Comparison of ENCODE assay signal across 20 cellular contexts in the genomic region with DNA sequence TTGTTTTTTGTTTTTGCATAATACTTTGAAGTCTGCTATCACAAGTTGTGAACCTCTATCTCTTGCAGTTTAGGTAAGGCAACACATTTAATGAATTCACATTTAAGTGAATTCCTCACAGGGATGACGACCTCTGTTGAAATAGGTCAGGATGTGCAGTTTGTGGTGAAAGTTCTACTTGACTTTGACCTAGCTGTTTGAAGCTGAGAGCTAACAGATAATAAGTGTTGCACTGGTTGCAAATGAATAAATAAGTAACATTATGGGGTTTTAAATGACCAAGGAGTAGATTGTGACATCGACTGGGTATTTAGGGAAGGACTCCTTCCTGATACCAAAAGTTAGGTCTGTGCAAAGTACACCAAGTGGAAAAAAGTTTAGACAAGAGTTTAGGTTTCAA. TPM values are rescaled to one million over a fixed set of nuclear protein-coding genes. Genes with fewer than 3 reads are reported as not detected.
DNase-seq lines count a peak whose midpoint lies in the region; ATAC-seq and TF ChIP-seq lines count a peak whose summit lies in the region.
"Had no signal": no experiment of that assay in that cellular context is flagged by ENCODE, and none has a peak within 500 bp of the region (broad histone marks: within the 10 kb centered on the region; RNA-seq: fewer than 3 reads in every experiment).

No MANE protein-coding gene starts in this region.

- H3K4me2 ChIP-seq in mesenchymal stem cell (ENCODE audit: low read length, poor library complexity, severe bottlenecking): no peak overlapping the region

- POLR2A ChIA-PET in CD8-positive, alpha-beta T cell (lab: Charles Lee): no interaction called here
- POLR2A ChIA-PET in activated CD8-positive, alpha-beta T cell treated with anti-CD3 and anti-CD28 coated beads for 36 hours (lab: Charles Lee): no interaction called here

- no peak overlapping the region for H3K18ac ChIP-seq in mesenchymal stem cell (ENCODE audit: low read depth in 1 of 2, low read length in 2 of 2)

- peaks cover 4% of the 10 kb centered on the region for H3K9me3 Mint-ChIP-seq in CD8-positive, alpha-beta T cell
- H3K9me3 Mint-ChIP-seq in activated CD8-positive, alpha-beta T cell treated with anti-CD3 and anti-CD28 coated beads for 36 hours: no peaks in the 10 kb centered on the region

- no peak overlapping the region for H2AK5ac ChIP-seq in mesenchymal stem cell (ENCODE audit: low read length, severe bottlenecking)

- no peak overlapping the region for H3K27ac ChIP-seq in CD8-positive, alpha-beta T cell (ENCODE audit: low read depth, low read length)
- H3K27ac ChIP-seq in mesenchymal stem cell (ENCODE audit: low read length, poor library complexity, severe bottlenecking): no peak overlapping the region
- H3K27ac ChIP-seq: SJSA1 had no signal

- no peak overlapping the region for H2AFZ ChIP-seq in mesenchymal stem cell (ENCODE audit: low read depth, low read length)

- H4K91ac ChIP-seq in mesenchymal stem cell (ENCODE audit: low read length): no peak overlapping the region

- H2BK120ac ChIP-seq in mesenchymal stem cell (ENCODE audit: low read depth, low read length): no peak overlapping the region

- H3K4me3 ChIP-seq in CD8-positive, alpha-beta T cell (ENCODE audit: low read depth, low read length): no peak overlapping the region
- H3K4me3 ChIP-seq in mesenchymal stem cell (ENCODE audit: insufficient read depth in 1 of 2, low read depth in 1 of 2, low read length in 2 of 2): no peak overlapping the region
- H3K4me3 ChIP-seq: SJSA1 had no signal

- no peak for TF ChIP-seq CTCF in CD8-positive, alpha-beta T cell (IDR thresholded peaks at IDR 0.05)
- no peak for TF ChIP-seq CTCF in activated CD8-positive, alpha-beta T cell treated with anti-CD3 and anti-CD28 coated beads for 36 hours (IDR thresholded peaks at IDR 0.05)

- H3K9ac ChIP-seq in mesenchymal stem cell (ENCODE audit: low read length): no peak overlapping the region

- no peaks in the 10 kb centered on the region for H3K9me3 ChIP-seq in CD8-positive, alpha-beta T cell (ENCODE audit: low read length)
- no peaks in the 10 kb centered on the region for H3K9me3 ChIP-seq in mesenchymal stem cell (ENCODE audit: control insufficient read depth, low read length)
- H3K9me3 ChIP-seq: SJSA1 had no signal

- peaks cover 77% of the 10 kb centered on the region for H3K36me3 Mint-ChIP-seq in CD8-positive, alpha-beta T cell
- peaks cover 49% of the 10 kb centered on the region for H3K36me3 Mint-ChIP-seq in activated CD8-positive, alpha-beta T cell treated with anti-CD3 and anti-CD28 coated beads for 36 hours (ENCODE audit: low read depth)

- no peak overlapping the region for H2BK5ac ChIP-seq in mesenchymal stem cell (ENCODE audit: low read depth, low read length, poor library complexity, severe bottlenecking)

- H3K4me1 Mint-ChIP-seq in CD8-positive, alpha-beta T cell (ENCODE audit: low read depth): no peaks in the 10 kb centered on the region
- no peaks in the 10 kb centered on the region for H3K4me1 Mint-ChIP-seq in activated CD8-positive, alpha-beta T cell treated with anti-CD3 and anti-CD28 coated beads for 36 hours (ENCODE audit: low read depth)
- H3K4me1 Mint-ChIP-seq: CD14-positive monocyte, H9 had no signal

- H2BK12ac ChIP-seq in mesenchymal stem cell (ENCODE audit: low read length in 2 of 2): no peak overlapping the region

- H3K4me3 Mint-ChIP-seq in CD8-positive, alpha-beta T cell: no peak overlapping the region
- no peak overlapping the region for H3K4me3 Mint-ChIP-seq in activated CD8-positive, alpha-beta T cell treated with anti-CD3 and anti-CD28 coated beads for 36 hours
- H3K4me3 Mint-ChIP-seq: CD14-positive monocyte, H9 had no signal

- no peak overlapping the region for H3K4ac ChIP-seq in mesenchymal stem cell (ENCODE audit: low read depth in 1 of 2, low read length in 2 of 2)

- H3K36me3 ChIP-seq in CD8-positive, alpha-beta T cell (ENCODE audit: insufficient read depth, low read length): peaks cover 7% of the 10 kb centered on the region
- H3K36me3 ChIP-seq in mesenchymal stem cell (ENCODE audit: control insufficient read depth in 1 of 2, insufficient read depth in 2 of 2, low read depth in 1 of 2, low read length in 2 of 2): peaks cover 17 to 90% of the 10 kb centered on the region in 2 experiments

- H3K27me3 Mint-ChIP-seq in CD8-positive, alpha-beta T cell (ENCODE audit: low read depth): no peaks in the 10 kb centered on the region
- no peaks in the 10 kb centered on the region for H3K27me3 Mint-ChIP-seq in activated CD8-positive, alpha-beta T cell treated with anti-CD3 and anti-CD28 coated beads for 36 hours

- H3K4me1 ChIP-seq in CD8-positive, alpha-beta T cell (ENCODE audit: insufficient read depth, low read length): no peaks in the 10 kb centered on the region
- peaks cover 4% of the 10 kb centered on the region for H3K4me1 ChIP-seq in mesenchymal stem cell (ENCODE audit: control insufficient read depth, insufficient read depth, low read depth, low read length)
- H3K4me1 ChIP-seq: SJSA1 had no signal

- H3K27me3 ChIP-seq in CD8-positive, alpha-beta T cell (ENCODE audit: insufficient read depth, low read length): no peaks in the 10 kb centered on the region
- no peaks in the 10 kb centered on the region for H3K27me3 ChIP-seq in mesenchymal stem cell (ENCODE audit: control insufficient read depth in 1 of 2, insufficient read depth in 1 of 2, low read length in 2 of 2)
- H3K27me3 ChIP-seq: SJSA1 had no signal

- peaks cover 5% of the 10 kb centered on the region for H3K79me1 ChIP-seq in mesenchymal stem cell (replicated peaks; ENCODE audit: low read length, poor library complexity, severe bottlenecking)

- intact Hi-C loops in CD8-positive, alpha-beta T cell (cut with DNase I, micrococcal nuclease): no loop called here
- intact Hi-C loops in activated CD8-positive, alpha-beta T cell treated with anti-CD3 and anti-CD28 coated beads for 36 hours (cut with micrococcal nuclease): no loop called here

- H3K23ac ChIP-seq in mesenchymal stem cell (ENCODE audit: low read length in 2 of 2): no peak overlapping the region

- no peak overlapping the region for H3K14ac ChIP-seq in mesenchymal stem cell (ENCODE audit: low read length in 2 of 2)

- H3K27ac Mint-ChIP-seq in CD8-positive, alpha-beta T cell: peak overlapping the region; percentile 38
- H3K27ac Mint-ChIP-seq in activated CD8-positive, alpha-beta T cell treated with anti-CD3 and anti-CD28 coated beads for 36 hours: peak overlapping the region; percentile 22
- H3K27ac Mint-ChIP-seq: CD14-positive monocyte, H9 had no signal

- DNase-seq in CD8-positive, alpha-beta T cell: no peak
- DNase-seq in activated CD8-positive, alpha-beta T cell treated with anti-CD3 and anti-CD28 coated beads for 36 hours: no peak
- peak; percentile 21 for DNase-seq in iris pigment epithelial cell (ENCODE audit: low read depth)
- peak; percentile 24 for DNase-seq in mesenchymal stem cell
- no peak for DNase-seq in stimulated activated naive CD4-positive, alpha-beta T cell treated with Interleukin-2 at 50 U/mL for 16 hours (lab: John Stamatoyannopoulos, UW)
- DNase-seq in NCI-H1694 (lab: John Stamatoyannopoulos, UW): no peak
- DNase-seq: AML-193; Calu3; DMS79 treated with DMSO at 0.1 percent for 48 hours; H9; IMR-90; Karpas-422; MM.1S; NCI-H1930; NCI-H446 treated with DMSO at 0.1 percent for 48 hours; NK-92 treated with Interleukin-12 subunit alpha and Interleukin-12 subunit beta, amount 100 ng/mL, for 24 hours; RPMI8226 had no signal

- no peak overlapping the region for H2BK15ac ChIP-seq in mesenchymal stem cell (ENCODE audit: low read depth, poor library complexity, severe bottlenecking)

- no peak for ATAC-seq in CD8-positive, alpha-beta T cell
- ATAC-seq in activated CD8-positive, alpha-beta T cell treated with anti-CD3 and anti-CD28 coated beads for 36 hours: no peak
- no peak for ATAC-seq in HG03442 (IDR thresholded peaks at IDR 0.05; ENCODE audit: unreplicated experiment)

- CTCF ChIA-PET in CD8-positive, alpha-beta T cell (lab: Charles Lee): interaction anchor here (1.8 kb wide), 1 partner anchor 14 kb away, joined by 3 read pairs; no protein-coding TSS in a partner anchor
- CTCF ChIA-PET in activated CD8-positive, alpha-beta T cell treated with anti-CD3 and anti-CD28 coated beads for 36 hours (lab: Charles Lee): no interaction called here

- WGBS in mesenchymal stem cell: 97% methylated on average over 2 of the region's 2 CpGs

- no peak overlapping the region for H4K8ac ChIP-seq in mesenchymal stem cell (ENCODE audit: low read length)

RNA-seq across cellular contexts. Expression of a gene that starts 23.9 kb away (rescaled TPM):
- total RNA-seq in CD8-positive, alpha-beta T cell: 10 to 100 TPM; 17.2 to 17.7 TPM
- 10 to 100 TPM; 64.2 TPM for total RNA-seq in activated CD8-positive, alpha-beta T cell treated with anti-CD3 and anti-CD28 coated beads for 36 hours
- polyA plus RNA-seq in mesenchymal stem cell (2013, experiment 1 of 2): 23.0 TPM
- 23.8 TPM for polyA plus RNA-seq in mesenchymal stem cell (2013, experiment 2 of 2)

RNA-seq across cellular contexts. Expression of a gene that starts 42.5 kb away (rescaled TPM):
- 10 to 100 TPM; 27.7 to 30.5 TPM for total RNA-seq in CD8-positive, alpha-beta T cell
- 10 to 100 TPM; 56.2 to 57.8 TPM for total RNA-seq in activated CD8-positive, alpha-beta T cell treated with anti-CD3 and anti-CD28 coated beads for 36 hours
- polyA plus RNA-seq in mesenchymal stem cell (2013, experiment 1 of 2): 26.1 TPM
- 26.7 TPM for polyA plus RNA-seq in mesenchymal stem cell (2013, experiment 2 of 2)

RNA-seq across cellular contexts. Expression of a gene that starts 42.9 kb away (rescaled TPM):
- total RNA-seq in CD8-positive, alpha-beta T cell: 1 to 10 TPM; 1.1 to 1.2 TPM
- 1 to 10 TPM; 2.5 TPM for total RNA-seq in activated CD8-positive, alpha-beta T cell treated with anti-CD3 and anti-CD28 coated beads for 36 hours
- 1.4 TPM for polyA plus RNA-seq in mesenchymal stem cell (2013, experiment 1 of 2)
- 1.4 TPM for polyA plus RNA-seq in mesenchymal stem cell (2013, experiment 2 of 2)

Comparison
In these comparisons a context has a peak if more than half of its experiments do, and no peak if none do; other contexts are left out.
1. DNase-seq: peak in iris pigment epithelial cell (single experiment) and mesenchymal stem cell (single experiment); none in CD8-positive, alpha-beta T cell (0 of 7), activated CD8-positive, alpha-beta T cell treated with anti-CD3 and anti-CD28 coated beads for 36 hours (single experiment), stimulated activated naive CD4-positive, alpha-beta T cell treated with Interleukin-2 at 50 U/mL for 16 hours (single experiment) and NCI-H1694 (single experiment).